ENCODE assay signal across 10 cellular contexts in genomic region chr20:39829255-39829654, GRCh38.
A peak's percentile ranks its signal among the peaks of the same experiment; 100 is the strongest.
DNase-seq lines count a peak whose midpoint lies in the region; ATAC-seq and TF ChIP-seq lines count a peak whose summit lies in the region.
"Had no signal": no experiment of that assay in that cellular context is flagged by ENCODE, and none has a peak within 500 bp of the region (broad histone marks: within the 10 kb centered on the region; RNA-seq: fewer than 3 reads in every experiment).

No MANE protein-coding gene starts in this region.

- no peak overlapping the region for H3K27ac ChIP-seq in neural progenitor cell
- H3K27ac ChIP-seq: coronary artery, ovary had no signal

- H3K4me1 ChIP-seq in neural progenitor cell: no peaks in the 10 kb centered on the region

- H3K4me2 ChIP-seq in neural progenitor cell: no peak overlapping the region

- DNase-seq in astrocyte of the spinal cord (ENCODE audit: low read depth, low spot score) (peak; percentile 43), neural progenitor cell (ENCODE audit: low spot score) (peak; percentile 60), NCI-H1048 (lab: John Stamatoyannopoulos, UW) (no peak), superior temporal gyrus (ENCODE audit: extremely low spot score) (no peak)
- no peak for DNase-seq in effector memory CD8-positive, alpha-beta T cell
- DNase-seq: ovary had no signal

- no peaks in the 10 kb centered on the region for H3K27me3 ChIP-seq in neural progenitor cell
- H3K27me3 ChIP-seq: ovary had no signal

- no peaks in the 10 kb centered on the region for H3K9me3 ChIP-seq in neural progenitor cell (ENCODE audit: low read depth)
- H3K9me3 ChIP-seq: ovary had no signal

- H3K4me3 Mint-ChIP-seq in neural progenitor cell: no peak overlapping the region
- no peak overlapping the region for H3K4me3 Mint-ChIP-seq in effector memory CD8-positive, alpha-beta T cell

- no peaks in the 10 kb centered on the region for H3K36me3 ChIP-seq in neural progenitor cell
- H3K36me3 ChIP-seq: ovary had no signal

- peaks cover 5% of the 10 kb centered on the region for H3K27me3 Mint-ChIP-seq in neural progenitor cell (ENCODE audit: insufficient read depth, low read depth)
- no peaks in the 10 kb centered on the region for H3K27me3 Mint-ChIP-seq in effector memory CD8-positive, alpha-beta T cell

- H3K79me2 ChIP-seq in neural progenitor cell (ENCODE audit: low read depth): no peaks in the 10 kb centered on the region

- H3F3A ChIP-seq in neural progenitor cell (ENCODE audit: low read depth): no peaks in the 10 kb centered on the region

- peak; percentile 19 for ATAC-seq in GM18499 (IDR thresholded peaks at IDR 0.05; ENCODE audit: insufficient read depth, unreplicated experiment)
- peak; percentile 20 for ATAC-seq in HG02642 (IDR thresholded peaks at IDR 0.05; ENCODE audit: poor library complexity, unreplicated experiment)
- no peak for ATAC-seq in effector memory CD8-positive, alpha-beta T cell (replicated peaks)
- no peak for ATAC-seq in HG03039 (IDR thresholded peaks at IDR 0.05; ENCODE audit: unreplicated experiment)

- H4K20me1 ChIP-seq in neural progenitor cell (ENCODE audit: low read depth): no peaks in the 10 kb centered on the region

- no peak overlapping the region for H3K4me3 ChIP-seq in astrocyte of the spinal cord (ENCODE audit: low read depth, low read length)
- no peak overlapping the region for H3K4me3 ChIP-seq in neural progenitor cell
- H3K4me3 ChIP-seq: coronary artery, ovary had no signal

- in situ Hi-C loops in astrocyte of the spinal cord (cut with HindIII; ENCODE audit: low sequenced_read_pairs): no loop called here

- H3K9me3 Mint-ChIP-seq in neural progenitor cell: peaks cover 2% of the 10 kb centered on the region
- peaks cover 0 to 2% of the 10 kb centered on the region in 2 donors for H3K9me3 Mint-ChIP-seq in effector memory CD8-positive, alpha-beta T cell

- H3K36me3 Mint-ChIP-seq in neural progenitor cell: no peaks in the 10 kb centered on the region
- H3K36me3 Mint-ChIP-seq in effector memory CD8-positive, alpha-beta T cell (ENCODE audit: insufficient read depth): no peaks in the 10 kb centered on the region

- peaks cover 12% of the 10 kb centered on the region for H3K4me1 Mint-ChIP-seq in neural progenitor cell
- H3K4me1 Mint-ChIP-seq in effector memory CD8-positive, alpha-beta T cell (ENCODE audit: low read depth in 2 of 2): no peaks in the 10 kb centered on the region

- H2AFZ ChIP-seq in neural progenitor cell (replicated peaks): peak overlapping the region; percentile 95

- TF ChIP-seq CTCF in astrocyte of the spinal cord (IDR thresholded peaks at IDR 0.05; ENCODE audit: low read depth, low read length): peak; percentile 64
- TF ChIP-seq CTCF in neural progenitor cell (IDR thresholded peaks at IDR 0.05): peak; percentile 71

- H3K9ac ChIP-seq in neural progenitor cell: no peak overlapping the region

- H3K27ac Mint-ChIP-seq in neural progenitor cell: no peak overlapping the region
- H3K27ac Mint-ChIP-seq in effector memory CD8-positive, alpha-beta T cell: no peak overlapping the region

Comparison
In these comparisons a context has a peak if more than half of its experiments do, and no peak if none do; other contexts are left out.
1. ATAC-seq: peak in GM18499 (single experiment) and HG02642 (single experiment); none in effector memory CD8-positive, alpha-beta T cell (single experiment) and HG03039 (single experiment).
2. DNase-seq: peak in astrocyte of the spinal cord (single experiment) and neural progenitor cell (single experiment); none in NCI-H1048 (single experiment), effector memory CD8-positive, alpha-beta T cell (0 of 3) and superior temporal gyrus (single experiment).